In the genomic region with DNA sequence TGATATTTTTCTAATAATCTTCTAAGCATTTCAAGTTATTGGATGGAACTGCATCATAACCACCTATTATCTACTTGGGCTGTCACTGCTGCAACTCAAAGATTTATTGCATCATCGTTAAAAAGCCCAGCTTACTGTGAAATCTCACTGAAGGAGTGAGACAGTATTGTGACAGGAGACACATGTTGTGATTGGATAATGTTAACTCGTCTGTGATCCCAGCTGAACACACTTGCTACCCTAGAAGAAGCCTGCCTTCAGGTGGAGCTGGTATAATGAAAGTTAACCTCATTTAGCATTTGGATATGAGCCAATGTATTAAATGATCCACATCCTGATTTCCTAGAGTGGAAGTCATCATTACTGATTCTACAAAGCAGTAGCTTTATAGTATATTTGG, we compare ENCODE assay signal across 1 cellular context.
TF ChIP-seq lines count a peak whose summit lies in the region.

No MANE protein-coding gene starts in this region.

TF ChIP-seq in WTC11, 78 proteins besides CTCF, POLR2A, EP300 and RAD21 (continued from another document):
- TF ChIP-seq, protein P1, sequence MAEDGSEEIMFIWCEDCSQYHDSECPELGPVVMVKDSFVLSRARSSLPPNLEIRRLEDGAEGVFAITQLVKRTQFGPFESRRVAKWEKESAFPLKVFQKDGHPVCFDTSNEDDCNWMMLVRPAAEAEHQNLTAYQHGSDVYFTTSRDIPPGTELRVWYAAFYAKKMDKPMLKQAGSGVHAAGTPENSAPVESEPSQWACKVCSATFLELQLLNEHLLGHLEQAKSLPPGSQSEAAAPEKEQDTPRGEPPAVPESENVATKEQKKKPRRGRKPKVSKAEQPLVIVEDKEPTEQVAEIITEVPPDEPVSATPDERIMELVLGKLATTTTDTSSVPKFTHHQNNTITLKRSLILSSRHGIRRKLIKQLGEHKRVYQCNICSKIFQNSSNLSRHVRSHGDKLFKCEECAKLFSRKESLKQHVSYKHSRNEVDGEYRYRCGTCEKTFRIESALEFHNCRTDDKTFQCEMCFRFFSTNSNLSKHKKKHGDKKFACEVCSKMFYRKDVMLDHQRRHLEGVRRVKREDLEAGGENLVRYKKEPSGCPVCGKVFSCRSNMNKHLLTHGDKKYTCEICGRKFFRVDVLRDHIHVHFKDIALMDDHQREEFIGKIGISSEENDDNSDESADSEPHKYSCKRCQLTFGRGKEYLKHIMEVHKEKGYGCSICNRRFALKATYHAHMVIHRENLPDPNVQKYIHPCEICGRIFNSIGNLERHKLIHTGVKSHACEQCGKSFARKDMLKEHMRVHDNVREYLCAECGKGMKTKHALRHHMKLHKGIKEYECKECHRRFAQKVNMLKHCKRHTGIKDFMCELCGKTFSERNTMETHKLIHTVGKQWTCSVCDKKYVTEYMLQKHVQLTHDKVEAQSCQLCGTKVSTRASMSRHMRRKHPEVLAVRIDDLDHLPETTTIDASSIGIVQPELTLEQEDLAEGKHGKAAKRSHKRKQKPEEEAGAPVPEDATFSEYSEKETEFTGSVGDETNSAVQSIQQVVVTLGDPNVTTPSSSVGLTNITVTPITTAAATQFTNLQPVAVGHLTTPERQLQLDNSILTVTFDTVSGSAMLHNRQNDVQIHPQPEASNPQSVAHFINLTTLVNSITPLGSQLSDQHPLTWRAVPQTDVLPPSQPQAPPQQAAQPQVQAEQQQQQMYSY (CRISPR knock-in tag; IDR thresholded peaks at IDR 0.05), result no peak
- no peak for TF ChIP-seq OVOL2 (CRISPR knock-in tag; IDR thresholded peaks at IDR 0.05; ENCODE audit: borderline replicate concordance)
- no peak for TF ChIP-seq ATF1 (CRISPR knock-in tag; IDR thresholded peaks at IDR 0.05)
- TF ChIP-seq ZNF423 (CRISPR knock-in tag; IDR thresholded peaks at IDR 0.05), result no peak
- no peak for TF ChIP-seq NR2C2 (CRISPR knock-in tag; IDR thresholded peaks at IDR 0.05)
